8 cellular contexts compared by ENCODE assay signal in the genomic region with DNA sequence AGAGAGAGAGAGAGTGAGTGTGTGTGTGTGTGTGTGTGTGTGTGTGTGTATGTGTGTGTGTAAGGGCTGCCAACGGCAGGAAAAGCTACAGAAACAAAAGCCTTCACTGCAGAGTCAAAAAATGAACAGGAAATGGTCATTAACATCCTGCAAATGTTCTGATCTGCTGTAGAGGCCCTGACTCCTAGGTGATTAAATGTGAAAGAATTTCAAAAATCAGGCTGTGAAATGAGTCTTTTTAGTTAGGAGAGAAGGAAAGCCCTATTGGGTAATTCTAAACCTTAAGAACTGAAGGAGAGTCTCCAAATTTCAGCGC.
A peak's percentile ranks its signal among the peaks of the same experiment; 100 is the strongest.
DNase-seq lines count a peak whose midpoint lies in the region; ATAC-seq, FAIRE-seq and TF ChIP-seq lines count a peak whose summit lies in the region.

No MANE protein-coding gene starts in this region.

- peak; percentile 38 for FAIRE-seq in GM12878 (lab: Jason Lieb, UNC)

- H3K4me1 ChIP-seq in DND-41 (ENCODE audit: insufficient read depth, low read length) = no peaks in the 10 kb centered on the region
- peaks cover 26% of the 10 kb centered on the region; the same call in 1 of the 2 replicates for H3K4me1 ChIP-seq in GM12878 (ENCODE audit: control insufficient read depth, insufficient read depth, low read length)
- H3K4me1 ChIP-seq in mesenchymal stem cell (ENCODE audit: control insufficient read depth, insufficient read depth, low read depth, low read length) = no peaks in the 10 kb centered on the region

- no peak overlapping the region for H2BK12ac ChIP-seq in mesenchymal stem cell (ENCODE audit: low read length in 2 of 2)

- POLR2A ChIA-PET in GM12878 (lab: Charles Lee) = interaction anchor here (0.6 to 1.4 kb wide), 4 partner anchors 135 to 300 kb away, joined by 3 to 4 read pairs (median 3); partner anchors contain the start of genes DTNBP1 and MYLIP

- no peak overlapping the region for H3K18ac ChIP-seq in mesenchymal stem cell (ENCODE audit: low read depth in 1 of 2, low read length in 2 of 2)

- WGBS in GM12878 (ENCODE audit: insufficient coverage, insufficient replicate concordance, low lambda C conversion rate, missing lambda C conversion rate) = 0% methylated on average over 2 of the region's 2 CpGs
- WGBS in mesenchymal stem cell = 22% methylated on average over 2 of the region's 2 CpGs

- H3K23ac ChIP-seq in mesenchymal stem cell (ENCODE audit: low read length in 2 of 2) = no peak overlapping the region

- intact Hi-C loops in GM12878 (cut with micrococcal nuclease; ENCODE audit: unreplicated experiment) = loop anchor here (2.0 to 10.0 kb wide), 2 partner anchors 62 to 188 kb away; no protein-coding TSS in a partner anchor

- no peaks in the 10 kb centered on the region for H3K79me1 ChIP-seq in mesenchymal stem cell (replicated peaks; ENCODE audit: low read length, poor library complexity, severe bottlenecking)

- no peak overlapping the region for H4K8ac ChIP-seq in mesenchymal stem cell (ENCODE audit: low read length)

- in situ Hi-C loops in GM12878 (cut with MboI) = no loop called here

- H2AFZ ChIP-seq in DND-41 (ENCODE audit: low read depth, low read length) = no peak overlapping the region
- peak overlapping the region; percentile 79 for H2AFZ ChIP-seq in GM12878 (ENCODE audit: control insufficient read depth, low read depth, low read length)
- H2AFZ ChIP-seq in mesenchymal stem cell (ENCODE audit: low read depth, low read length) = no peak overlapping the region

- no peaks in the 10 kb centered on the region; the same call in 1 of the 2 replicates for H3K4me1 Mint-ChIP-seq in HFFc6 (ENCODE audit: low read depth)

- no TSS peak for BruUV-seq in GM12878 (replicated peaks; lab: Mats Ljungman, UMichigan)

- H3K27me3 ChIP-seq in DND-41 (ENCODE audit: insufficient read depth, low read length, poor library complexity) (no peaks in the 10 kb centered on the region), GM12878 (replicated peaks in 1 of 2; ENCODE audit: control insufficient read depth in 2 of 2, insufficient read depth in 2 of 2, low read length in 1 of 2) (no peaks in the 10 kb centered on the region), mesenchymal stem cell (ENCODE audit: control insufficient read depth in 1 of 2, insufficient read depth in 1 of 2, low read length in 2 of 2) (no peaks in the 10 kb centered on the region), WERI-Rb-1 (ENCODE audit: insufficient read depth, low read depth, severe bottlenecking) (no peaks in the 10 kb centered on the region)

- SMC1A ChIA-PET in GM12878 (lab: Charles Lee; ENCODE audit: uncharacterized antibody, unreplicated experiment) = interaction anchor here (0.6 to 2.6 kb wide), 11 partner anchors 9 to 244 kb away, joined by 3 to 14 read pairs (median 4); no protein-coding TSS in a partner anchor

- no peaks in the 10 kb centered on the region for H3K79me2 ChIP-seq in DND-41 (ENCODE audit: insufficient read depth, low read length)
- no peaks in the 10 kb centered on the region for H3K79me2 ChIP-seq in GM12878 (ENCODE audit: control insufficient read depth, insufficient read depth, low read length)

- H3K27ac Mint-ChIP-seq in HFFc6 = no peak overlapping the region

- no peak overlapping the region for H2BK5ac ChIP-seq in mesenchymal stem cell (ENCODE audit: low read depth, low read length, poor library complexity, severe bottlenecking)

- DNase-seq in DND-41 = no peak
- peak; percentile 59 for DNase-seq in HFFc6
- no peak for DNase-seq in GM12878 (ENCODE audit: low read depth, low spot score)
- DNase-seq in mesenchymal stem cell = peak; percentile 71
- no peak for DNase-seq in WERI-Rb-1
- DNase-seq in NCI-H2227 treated with DMSO at 0.1 percent for 48 hours (lab: John Stamatoyannopoulos, UW) = no peak
- DNase-seq in SKM-1 (lab: John Stamatoyannopoulos, UW; ENCODE audit: unreplicated experiment) = no peak
- no peak for DNase-seq in hippocampal formation (lab: John Stamatoyannopoulos, UW)

- peak; percentile 12 to 48; a peak in 2 of 4 replicates for TF ChIP-seq EP300 in GM12878 (IDR thresholded peaks at IDR 0.05; ENCODE audit: borderline replicate concordance in 1 of 2, control insufficient read depth in 1 of 2, low read depth in 2 of 2, low read length in 2 of 2)

- H3K14ac ChIP-seq in mesenchymal stem cell (ENCODE audit: low read length in 2 of 2) = no peak overlapping the region

- no peaks in the 10 kb centered on the region for H3K9me3 ChIP-seq in DND-41 (ENCODE audit: insufficient read depth, low read length, severe bottlenecking)
- H3K9me3 ChIP-seq in GM12878 (replicated peaks; ENCODE audit: control insufficient read depth, insufficient read depth, low read length) = no peaks in the 10 kb centered on the region; the same call in 1 of the 3 replicates
- H3K9me3 ChIP-seq in mesenchymal stem cell (ENCODE audit: control insufficient read depth, low read length) = no peaks in the 10 kb centered on the region
- peaks cover 14% of the 10 kb centered on the region for H3K9me3 ChIP-seq in WERI-Rb-1 (ENCODE audit: severe bottlenecking)

- H4K91ac ChIP-seq in mesenchymal stem cell (ENCODE audit: low read length) = no peak overlapping the region

- H3K27me3 Mint-ChIP-seq in HFFc6 (ENCODE audit: insufficient read depth) = peaks cover 1% of the 10 kb centered on the region

- H3K36me3 ChIP-seq in DND-41 (ENCODE audit: insufficient read depth, low read length) = no peaks in the 10 kb centered on the region
- H3K36me3 ChIP-seq in GM12878 (ENCODE audit: control insufficient read depth in 2 of 2, insufficient read depth in 2 of 2, low read length in 1 of 2) = no peaks in the 10 kb centered on the region
- H3K36me3 ChIP-seq in mesenchymal stem cell (ENCODE audit: control insufficient read depth in 1 of 2, insufficient read depth in 2 of 2, low read depth in 1 of 2, low read length in 2 of 2) = no peaks in the 10 kb centered on the region
- no peaks in the 10 kb centered on the region for H3K36me3 ChIP-seq in WERI-Rb-1

- peaks cover 40% of the 10 kb centered on the region for H3K9me3 Mint-ChIP-seq in HFFc6

- peaks cover 5% of the 10 kb centered on the region; the same call in 1 of the 2 replicates for H3K36me3 Mint-ChIP-seq in HFFc6 (ENCODE audit: low read depth)

- TF ChIP-seq CTCF in DND-41 (IDR thresholded peaks at IDR 0.05; ENCODE audit: borderline replicate concordance, extremely low read depth, low read length, poor library complexity, severe bottlenecking) (no peak), HFFc6 (IDR thresholded peaks at IDR 0.05) (no peak), GM12878 (IDR thresholded peaks at IDR 0.05 in 2 of 3, conservative IDR thresholded peaks at IDR 0.05 in 1 of 3; ENCODE audit: control insufficient read depth in 2 of 3, extremely low read depth in 1 of 3, insufficient read depth in 1 of 3, low read depth in 3 of 3, low read length in 3 of 3) (no peak), WERI-Rb-1 (IDR thresholded peaks at IDR 0.05; ENCODE audit: low read depth, low read length) (no peak)

- no peak for TF ChIP-seq RAD21 in GM12878 (IDR thresholded peaks at IDR 0.05; ENCODE audit: insufficient read depth, low read depth, low read length)

- H3K4me2 ChIP-seq in DND-41 (ENCODE audit: insufficient read depth, low read length) (no peak overlapping the region), GM12878 (ENCODE audit: control insufficient read depth, insufficient read depth) (peak overlapping the region; percentile 38; the same call in 1 of the 2 replicates), mesenchymal stem cell (ENCODE audit: low read length, poor library complexity, severe bottlenecking) (no peak overlapping the region)

- no peak overlapping the region for H2AK5ac ChIP-seq in mesenchymal stem cell (ENCODE audit: low read length, severe bottlenecking)

- H2BK120ac ChIP-seq in mesenchymal stem cell (ENCODE audit: low read depth, low read length) = peak overlapping the region; percentile 21

- H3K4me3 Mint-ChIP-seq in HFFc6 = no peak overlapping the region

- H3K4me3 ChIP-seq in DND-41 (ENCODE audit: low read depth in 1 of 2, low read length in 2 of 2) (no peak overlapping the region), GM12878 (no peak overlapping the region), mesenchymal stem cell (ENCODE audit: insufficient read depth in 1 of 2, low read depth in 1 of 2, low read length in 2 of 2) (no peak overlapping the region), WERI-Rb-1 (ENCODE audit: low read depth, low read length) (no peak overlapping the region)

- ATAC-seq in DND-41 (ENCODE audit: insufficient read depth, low read depth) (peak; percentile 37; the same call in 1 of the 3 replicates), GM12878 (peak; percentile 78)

- H3K27ac ChIP-seq in DND-41 (ENCODE audit: low read length) = no peak overlapping the region
- peak overlapping the region; percentile 45 for H3K27ac ChIP-seq in GM12878 (ENCODE audit: control insufficient read depth, insufficient read depth)
- H3K27ac ChIP-seq in mesenchymal stem cell (ENCODE audit: low read length, poor library complexity, severe bottlenecking) = peak overlapping the region; percentile 25
- no peak overlapping the region for H3K27ac ChIP-seq in WERI-Rb-1

- H4K20me1 ChIP-seq in DND-41 (ENCODE audit: insufficient read depth, low read length) (no peaks in the 10 kb centered on the region), GM12878 (ENCODE audit: control insufficient read depth, insufficient read depth) (no peaks in the 10 kb centered on the region)

- TF ChIP-seq POLR2A in GM12878 (IDR thresholded peaks at IDR 0.05; ENCODE audit: low read depth, low read length) = no peak

- H2BK15ac ChIP-seq in mesenchymal stem cell (ENCODE audit: low read depth, poor library complexity, severe bottlenecking) = no peak overlapping the region

- H3K9ac ChIP-seq in DND-41 (ENCODE audit: low read depth, low read length) (no peak overlapping the region), GM12878 (ENCODE audit: control insufficient read depth, insufficient read depth, low read length) (peak overlapping the region; percentile 43; the same call in 1 of the 2 replicates), mesenchymal stem cell (ENCODE audit: low read length) (peak overlapping the region; percentile 36)

- CTCF ChIA-PET in GM12878 (lab: Yijun Ruan, JAX) = interaction anchor here (1.3 to 2.0 kb wide), 4 partner anchors 26 to 167 kb away, joined by 3 to 7 read pairs (median 4); partner anchors contain the start of gene MYLIP

- no peak overlapping the region for H3K4ac ChIP-seq in mesenchymal stem cell (ENCODE audit: low read depth in 1 of 2, low read length in 2 of 2)

- RAD21 ChIA-PET in GM12878 (lab: Charles Lee; ENCODE audit: unreplicated experiment) = interaction anchor here (0.9 to 5.1 kb wide), 8 partner anchors 27 to 271 kb away, joined by 3 to 35 read pairs (median 4); partner anchors contain the start of gene MYLIP

TF ChIP-seq in GM12878, 131 proteins besides CTCF, POLR2A, EP300 and RAD21 (continues in another document):
- TF ChIP-seq NRF1 (conservative IDR thresholded peaks at IDR 0.05; ENCODE audit: low read depth, low read length) = no peak
- peak; percentile 53 for TF ChIP-seq ATF7 (IDR thresholded peaks at IDR 0.05; ENCODE audit: low read depth)

Comparison
In these comparisons a context has a peak if more than half of its experiments do, and no peak if none do; other contexts are left out.
1. DNase-seq: peak in HFFc6 (single experiment) and mesenchymal stem cell (single experiment); none in DND-41 (single experiment), GM12878 (single experiment), WERI-Rb-1 (single experiment), NCI-H2227 treated with DMSO at 0.1 percent for 48 hours (single experiment), SKM-1 (single experiment) and hippocampal formation (0 of 2).
2. H3K27ac ChIP-seq: peak in GM12878 (single experiment) and mesenchymal stem cell (single experiment); none in DND-41 (single experiment) and WERI-Rb-1 (single experiment).